Comparison of ENCODE assay signal across 1 cellular context in the genomic region with DNA sequence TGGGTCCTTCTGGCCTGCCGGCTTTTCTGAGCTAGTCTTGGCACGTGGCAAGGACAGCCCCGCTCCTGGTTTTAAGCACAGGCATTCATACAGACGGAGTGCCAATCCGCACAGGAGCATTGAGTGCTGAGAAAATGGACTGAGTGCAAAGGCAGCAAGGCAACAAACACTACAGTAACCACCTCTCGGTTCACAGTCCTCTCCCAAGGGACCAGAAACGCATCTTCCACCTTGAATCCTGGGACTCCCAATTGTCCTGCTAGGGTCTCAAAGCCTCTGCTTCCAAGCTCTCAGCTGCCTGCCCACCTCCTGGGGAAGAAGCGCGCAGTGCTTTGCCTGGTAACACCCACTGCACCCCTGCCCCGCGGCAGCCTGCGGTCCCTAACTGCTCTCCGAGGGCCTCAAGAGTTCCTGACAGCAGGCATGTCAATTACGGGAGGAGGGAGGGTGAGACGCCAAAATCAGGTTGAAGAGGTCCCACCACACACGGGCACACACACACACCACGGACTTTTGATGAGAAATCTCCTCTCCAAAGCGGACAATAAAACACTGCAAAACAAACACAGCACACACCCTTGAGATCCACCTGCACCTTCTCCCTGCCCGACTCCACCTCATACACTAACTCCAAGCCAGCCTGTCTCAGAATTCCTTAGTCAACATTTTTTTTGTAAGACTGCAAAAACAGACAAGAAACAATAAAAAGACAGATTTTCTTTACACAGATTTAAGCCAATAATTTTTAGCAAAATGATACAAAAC.
A peak's percentile ranks its signal among the peaks of the same experiment; 100 is the strongest.
TF ChIP-seq lines count a peak whose summit lies in the region.

No MANE protein-coding gene starts in this region.

TF ChIP-seq in HCT116, 20 proteins besides CTCF, POLR2A, EP300 and RAD21:
- TF ChIP-seq JUND (IDR thresholded peaks at IDR 0.05) (0 out of 2 replicates have a peak, but pooled peaks have one; percentile 55), SIN3A (IDR thresholded peaks at IDR 0.05; ENCODE audit: low read depth) (peak; percentile 40; the same call in 1 of the 2 replicates), REST (IDR thresholded peaks at IDR 0.05; ENCODE audit: low read depth) (no peak), ZNF274 (IDR thresholded peaks at IDR 0.05; ENCODE audit: low read depth, low read length) (no peak), POLR2AphosphoS5 (IDR thresholded peaks at IDR 0.05; ENCODE audit: low read depth, low read length) (peak; percentile 52)
TF ChIP-seq in HCT116: peak in this region for 3.
